Comparison of ENCODE assay signal across 8 cellular contexts in the genomic region with DNA sequence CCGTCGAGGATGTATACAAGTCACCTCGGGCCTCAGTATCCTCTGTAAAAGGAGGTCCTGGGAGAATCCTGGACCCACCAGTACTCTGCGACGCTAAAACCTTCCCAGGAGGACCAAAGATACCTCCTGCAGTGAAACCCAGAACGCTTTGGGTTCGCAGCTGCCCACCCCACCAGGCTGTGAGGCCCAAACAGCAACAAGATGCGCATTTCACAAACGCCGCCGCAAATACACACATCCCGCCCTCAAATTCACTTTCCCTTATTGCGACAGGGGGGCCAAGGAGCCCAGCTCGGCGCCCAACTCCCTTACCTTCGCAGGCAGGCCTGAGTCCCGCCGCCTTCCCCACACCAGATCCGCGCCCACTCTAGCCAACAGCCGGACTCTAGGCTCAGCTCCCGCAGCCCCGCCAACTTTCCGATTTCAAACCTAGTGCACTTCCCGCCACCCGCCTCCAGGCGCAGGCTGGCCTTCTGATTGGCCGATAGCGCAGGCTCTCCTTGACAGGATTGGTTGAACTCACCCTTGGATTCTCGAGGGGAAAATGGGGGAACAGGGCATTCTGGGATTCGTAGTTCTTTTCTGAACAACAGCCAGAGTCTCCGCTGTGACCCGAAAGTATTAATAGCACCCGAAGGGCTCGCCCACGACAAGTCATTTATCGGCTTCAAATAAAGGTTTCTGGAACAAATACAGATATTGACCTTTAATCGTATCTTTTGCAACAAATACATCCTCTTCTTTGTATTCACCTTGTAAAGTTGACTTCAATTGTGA. TPM values are rescaled to one million over a fixed set of nuclear protein-coding genes. Genes with fewer than 3 reads are reported as not detected.
DNase-seq lines count a peak whose midpoint lies in the region; ATAC-seq lines count a peak whose summit lies in the region.

A gene with protein sequence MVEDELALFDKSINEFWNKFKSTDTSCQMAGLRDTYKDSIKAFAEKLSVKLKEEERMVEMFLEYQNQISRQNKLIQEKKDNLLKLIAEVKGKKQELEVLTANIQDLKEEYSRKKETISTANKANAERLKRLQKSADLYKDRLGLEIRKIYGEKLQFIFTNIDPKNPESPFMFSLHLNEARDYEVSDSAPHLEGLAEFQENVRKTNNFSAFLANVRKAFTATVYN (minus strand): TSS at position 425 of the 777 bp plus-strand sequence. CDS start 911 bp downstream, outside the sequence.

- H3K27me3 ChIP-seq in endocrine pancreas (ENCODE audit: control insufficient read depth, insufficient read depth, low read length) (no peaks in the 10 kb centered on the region), mesendoderm (ENCODE audit: insufficient read depth, low read length, poor library complexity) (no peaks in the 10 kb centered on the region)

- H2BK5ac ChIP-seq in mesendoderm (ENCODE audit: low read length) = no peak within 1 kb of the TSS

- no peak within 1 kb of the TSS for H3K4ac ChIP-seq in mesendoderm (ENCODE audit: low read depth, low read length)

- H3K36me3 ChIP-seq in endocrine pancreas (ENCODE audit: control insufficient read depth, insufficient read depth, low read length) = no peaks in the 10 kb centered on the region
- H3K36me3 ChIP-seq in mesendoderm (ENCODE audit: control insufficient read depth, insufficient read depth, low read length) = no peaks in the 10 kb centered on the region

- no CpG with 5 or more reads among the region's 38 CpGs for WGBS in mesendoderm (ENCODE audit: extremely low coverage, insufficient coverage, low lambda C conversion rate)

- H3K18ac ChIP-seq in mesendoderm (ENCODE audit: low read length) = peak within 1 kb of the TSS; percentile 34

- H3K56ac ChIP-seq in mesendoderm (ENCODE audit: low read length) = peak within 1 kb of the TSS; percentile 94

- H4K8ac ChIP-seq in mesendoderm (ENCODE audit: low read depth, low read length) = peak within 1 kb of the TSS; percentile 82

- no peaks in the 10 kb centered on the region for H3K9me3 ChIP-seq in endocrine pancreas (ENCODE audit: control insufficient read depth, low read length)

- peak; percentile 100 for ATAC-seq in GM21360 (IDR thresholded peaks at IDR 0.05; ENCODE audit: unreplicated experiment)

- peaks cover 4% of the 10 kb centered on the region for H3K79me1 ChIP-seq in mesendoderm (ENCODE audit: low read length)

- no peak within 1 kb of the TSS for H2BK120ac ChIP-seq in mesendoderm (ENCODE audit: low read depth, low read length)

- H2AK5ac ChIP-seq in mesendoderm (ENCODE audit: low read length) = no peak within 1 kb of the TSS

- POLR2A ChIA-PET in activated CD8-positive, alpha-beta memory T cell treated with anti-CD3 and anti-CD28 coated beads for 36 hours (lab: Charles Lee) = no interaction called here

- H3K4me3 ChIP-seq in endocrine pancreas (ENCODE audit: control insufficient read depth, insufficient read depth, low read length) (peak within 1 kb of the TSS; percentile 25), mesendoderm (ENCODE audit: low read length) (peak within 1 kb of the TSS; percentile 95)

- H3K4me2 ChIP-seq in mesendoderm (ENCODE audit: low read length) = peak within 1 kb of the TSS; percentile 72

- H3K23ac ChIP-seq in mesendoderm (ENCODE audit: low read length) = no peak within 1 kb of the TSS

- H3K9ac ChIP-seq in endocrine pancreas (ENCODE audit: control insufficient read depth, insufficient read depth, low read length) (no peak within 1 kb of the TSS), mesendoderm (ENCODE audit: low read length) (peak within 1 kb of the TSS; percentile 94)

- H3K79me2 ChIP-seq in mesendoderm (ENCODE audit: control insufficient read depth, insufficient read depth, low read length) = peaks cover 3% of the 10 kb centered on the region

- no peak within 1 kb of the TSS for H4K5ac ChIP-seq in mesendoderm (ENCODE audit: low read length)

- no peak within 1 kb of the TSS for H3K27ac ChIP-seq in mesendoderm (ENCODE audit: low read depth, low read length)

- H3K4me1 ChIP-seq in endocrine pancreas (ENCODE audit: control insufficient read depth, insufficient read depth, low read length) = peaks cover 2% of the 10 kb centered on the region
- no peaks in the 10 kb centered on the region for H3K4me1 ChIP-seq in mesendoderm (ENCODE audit: control insufficient read depth, low read depth, low read length)

- no peak within 1 kb of the TSS for H2BK15ac ChIP-seq in mesendoderm (replicated peaks; ENCODE audit: low read depth)

- DNase-seq in COR-L47 (lab: John Stamatoyannopoulos, UW) = peak; percentile 97
- DNase-seq in HT-29 (ENCODE audit: low spot score) = peak; percentile 91
- DNase-seq in NOMO-1 treated with DMSO at 0.1 percent for 48 hours (lab: John Stamatoyannopoulos, UW; ENCODE audit: unreplicated experiment) = peak; percentile 94
- DNase-seq in mesendoderm = peak; percentile 97
- peak; percentile 65 for DNase-seq in stimulated activated CD8-positive, alpha-beta memory T cell treated with anti-CD3 and anti-CD28 coated beads, Interleukin-12 subunit alpha, Interleukin-12 subunit beta, amount 100 ng/mL, for 4 hours (ENCODE audit: low read depth)

- CTCF ChIA-PET in activated CD8-positive, alpha-beta memory T cell treated with anti-CD3 and anti-CD28 coated beads for 36 hours (lab: Charles Lee) = interaction anchor here (0.9 kb wide), 1 partner anchor 10 kb away, joined by 3 read pairs; no protein-coding TSS in a partner anchor

RNA-seq across cellular contexts. Expression of the gene that starts here (rescaled TPM):
- total RNA-seq in HT-29 (2014; rRNA removed; shearing (Covaris generic)) = 7.0 and 7.9 TPM in 2 replicates
- total RNA-seq in activated CD8-positive, alpha-beta memory T cell treated with anti-CD3 and anti-CD28 coated beads for 36 hours = 10 to 100 TPM; 26.8 to 29.0 TPM
- polyA plus RNA-seq in mesendoderm (2013, experiment 1 of 2) = 37.0 TPM
- 35.9 TPM for polyA plus RNA-seq in mesendoderm (2013, experiment 2 of 2)
